ENCODE assay signal across 26 cellular contexts in the genomic region with DNA sequence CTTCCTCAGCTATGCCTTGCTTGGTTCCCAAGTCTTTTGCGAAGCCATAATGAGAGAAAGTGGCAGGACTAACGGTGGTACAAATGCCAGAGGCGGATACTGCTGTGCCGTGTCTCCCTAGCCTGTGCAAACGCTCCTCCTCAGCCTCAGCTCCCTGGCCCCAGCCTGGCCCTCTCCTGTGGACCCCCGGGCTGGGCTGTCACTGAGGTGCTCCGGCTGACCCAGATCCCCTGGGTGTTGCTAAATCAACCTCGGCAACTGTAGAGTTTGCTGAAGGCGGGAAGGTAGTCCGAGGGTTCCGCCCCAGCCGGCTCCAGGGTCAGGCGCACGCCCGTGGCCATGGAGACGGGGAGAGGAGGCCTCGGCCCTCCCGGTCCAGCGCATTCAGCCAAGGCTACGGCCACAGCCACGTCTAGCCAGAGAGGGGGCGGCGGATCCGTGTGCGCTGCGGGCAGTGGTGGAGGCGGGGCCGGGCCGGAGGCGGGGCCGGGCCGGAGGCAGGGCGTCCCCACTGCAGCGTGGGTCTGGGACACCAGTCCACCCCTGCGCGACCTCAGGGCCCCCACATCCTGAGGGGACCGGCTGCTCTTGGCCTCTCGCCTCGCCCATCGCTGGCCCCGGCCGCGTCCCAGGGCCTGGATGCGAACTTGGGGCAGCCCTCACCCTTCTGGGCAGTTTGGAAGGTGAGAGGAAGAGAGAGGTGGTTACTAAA. TPM values are rescaled to one million over a fixed set of nuclear protein-coding genes. Genes with fewer than 3 reads are reported as not detected.
DNase-seq lines count a peak whose midpoint lies in the region; ATAC-seq and TF ChIP-seq lines count a peak whose summit lies in the region.
"Had no signal": no experiment of that assay in that cellular context is flagged by ENCODE, and none has a peak within 500 bp of the region (broad histone marks: within the 10 kb centered on the region; RNA-seq: fewer than 3 reads in every experiment).

No MANE protein-coding gene starts in this region.

- no peaks in the 10 kb centered on the region for H3K9me3 ChIP-seq in body of pancreas
- peaks cover 0 to 6% (median 0%) of the 10 kb centered on the region in 12 donors for H3K9me3 ChIP-seq in heart left ventricle
- H3K9me3 ChIP-seq in neuronal stem cell (replicated peaks in 1 of 2; ENCODE audit: control insufficient read depth in 2 of 2, insufficient read depth in 1 of 2, low read depth in 1 of 2, low read length in 2 of 2) = peaks cover 0 to 31% of the 10 kb centered on the region in 2 donors
- no peaks in the 10 kb centered on the region for H3K9me3 ChIP-seq in thoracic aorta
- H3K9me3 ChIP-seq: tibial artery had no signal

- no peak overlapping the region for H4K8ac ChIP-seq in neuronal stem cell (ENCODE audit: low read depth, low read length)

- intact Hi-C loops in body of pancreas (cut with DNase I) = no loop called here
- intact Hi-C loops in heart left ventricle (cut with DNase I) = no loop called here

- H3K4me2 ChIP-seq in neuronal stem cell (ENCODE audit: insufficient read depth, low read length, poor library complexity, severe bottlenecking) = no peak overlapping the region
- H3K4me2 ChIP-seq: BLaER1, hepatocyte had no signal

- no peak overlapping the region for H3K4ac ChIP-seq in neuronal stem cell (ENCODE audit: low read length)

- peak; percentile 38 for ATAC-seq in body of pancreas
- ATAC-seq in heart left ventricle = peak in 3 of 4 donors; percentile 67 to 80 (median 76)
- no peak for ATAC-seq in thoracic aorta (ENCODE audit: insufficient number of reproducible peaks, low FRiP score, low read depth)
- no peak for ATAC-seq in GM18873 (IDR thresholded peaks at IDR 0.05; ENCODE audit: low FRiP score, unreplicated experiment)
- ATAC-seq: activated CD8-positive, alpha-beta T cell treated with anti-CD3 and anti-CD28 coated beads, Interleukin-2, amount 10 ng/mL, durations not matched to agents 7 days and 5 days; stimulated activated naive CD8-positive, alpha-beta T cell treated with anti-CD3 and anti-CD28 coated beads, Interleukin-15, Interleukin-2, amounts not matched to agents 100 U/mL and 50 U/mL, for 24 hours had no signal

- no peak overlapping the region for H2AFZ ChIP-seq in neuronal stem cell (ENCODE audit: low read length)
- H2AFZ ChIP-seq: hepatocyte had no signal

- H4K91ac ChIP-seq in neuronal stem cell (ENCODE audit: low read depth, low read length, poor library complexity) = no peak overlapping the region

- no peak overlapping the region for H3K27ac ChIP-seq in body of pancreas
- H3K27ac ChIP-seq in heart left ventricle = peak overlapping the region in 4 of 12 donors; percentile 46 to 78 (median 70)
- H3K27ac ChIP-seq in neuronal stem cell (replicated peaks; ENCODE audit: low read length) = no peak overlapping the region
- H3K27ac ChIP-seq in thoracic aorta = no peak overlapping the region
- H3K27ac ChIP-seq: BLaER1, esophagus squamous epithelium, hepatocyte, tibial artery had no signal

- TF ChIP-seq POLR2A in body of pancreas (IDR thresholded peaks at IDR 0.05) (no peak), heart left ventricle (IDR thresholded peaks at IDR 0.05) (no peak)

- H3K4me3 ChIP-seq in body of pancreas (no peak overlapping the region), heart left ventricle (peak overlapping the region in 3 of 12 donors; percentile 3 to 13 (median 8)), neuronal stem cell (ENCODE audit: low read length in 2 of 2) (no peak overlapping the region), thoracic aorta (peak overlapping the region; percentile 55)
- H3K4me3 ChIP-seq: BLaER1, hepatocyte had no signal

- WGBS in body of pancreas, 2 donors = 20 to 51% methylated on average over 11 to 43 of the region's 44 CpGs
- WGBS in heart left ventricle, 4 donors = 24 to 38% (median 26%) methylated on average over 28 to 44 of the region's 44 CpGs
- no CpG with 5 or more reads among the region's 44 CpGs for WGBS in neuronal stem cell (ENCODE audit: extremely low coverage in 2 of 2, insufficient read length in 2 of 2, insufficient replicate concordance in 1 of 2), 2 donors

- no peak for TF ChIP-seq CTCF in body of pancreas (IDR thresholded peaks at IDR 0.05)
- TF ChIP-seq CTCF in heart left ventricle (IDR thresholded peaks at IDR 0.05) = no peak
- no peak for TF ChIP-seq CTCF in thoracic aorta (IDR thresholded peaks at IDR 0.05)

- no peak overlapping the region for H2BK5ac ChIP-seq in neuronal stem cell (ENCODE audit: low read length)

- H3K27me3 ChIP-seq in body of pancreas (no peaks in the 10 kb centered on the region), heart left ventricle (peaks cover 0 to 39% (median 7%) of the 10 kb centered on the region in 9 donors), neuronal stem cell (ENCODE audit: control insufficient read depth in 3 of 3, insufficient read depth in 3 of 3, low read depth in 1 of 3, low read length in 3 of 3) (no peaks in the 10 kb centered on the region), thoracic aorta (replicated peaks; ENCODE audit: insufficient read depth) (no peaks in the 10 kb centered on the region)
- H3K27me3 ChIP-seq: ascending aorta, BLaER1, hepatocyte had no signal

- no peak overlapping the region for H2BK15ac ChIP-seq in neuronal stem cell (ENCODE audit: low read length)

- no peak overlapping the region for H2BK120ac ChIP-seq in neuronal stem cell (ENCODE audit: low read depth, low read length)

- H3K9ac ChIP-seq in neuronal stem cell (ENCODE audit: low read depth, low read length, poor library complexity) = peak overlapping the region; percentile 21
- H3K9ac ChIP-seq: BLaER1 had no signal

- DNase-seq in body of pancreas (no peak), heart left ventricle (peak in 4 of 5 donors; percentile 48 to 68 (median 52)), neuronal stem cell (ENCODE audit: low spot score) (no peak), thoracic aorta (ENCODE audit: low spot score) (no peak), NOMO-1 (lab: John Stamatoyannopoulos, UW; ENCODE audit: unreplicated experiment in 2 of 2) (no peak), NOMO-1 treated with DMSO at 0.1 percent for 48 hours (lab: John Stamatoyannopoulos, UW; ENCODE audit: unreplicated experiment) (no peak)
- DNase-seq: activated CD8-positive, alpha-beta T cell treated with anti-CD3 and anti-CD28 coated beads, Interleukin-2, amount 10 ng/mL, durations not matched to agents 7 days and 5 days; activated naive CD8-positive, alpha-beta T cell treated with anti-CD3 and anti-CD28 coated beads for 36 hours; central memory CD4-positive, alpha-beta T cell; DMS53; endodermal cell; esophagus squamous epithelium; foreskin melanocyte; HCEC 1CT; KBM-7; MM.1S; NCI-H1417; NCI-H446; OCI-M1; stimulated activated CD4-positive, alpha-beta T cell treated with anti-CD3 and anti-CD28 coated beads, Interleukin-15, amount 100 ng/mL, for 24 hours; stimulated activated naive CD8-positive, alpha-beta T cell treated with anti-CD3 and anti-CD28 coated beads, Interleukin-15, Interleukin-2, amounts not matched to agents 100 U/mL and 50 U/mL, for 24 hours had no signal

- no peak overlapping the region for H2AK5ac ChIP-seq in neuronal stem cell (ENCODE audit: low read depth, low read length)

- H3K36me3 ChIP-seq in body of pancreas (replicated peaks in 1 of 2; ENCODE audit: insufficient read depth in 1 of 2, low read depth in 2 of 2) = no peaks in the 10 kb centered on the region
- no peaks in the 10 kb centered on the region for H3K36me3 ChIP-seq in heart left ventricle
- H3K36me3 ChIP-seq in neuronal stem cell (replicated peaks in 1 of 2; ENCODE audit: control insufficient read depth in 2 of 2, insufficient read depth in 2 of 2, low read length in 2 of 2) = no peaks in the 10 kb centered on the region
- no peaks in the 10 kb centered on the region for H3K36me3 ChIP-seq in thoracic aorta
- H3K36me3 ChIP-seq: ascending aorta, BLaER1, esophagus squamous epithelium, tibial artery had no signal

- no peak overlapping the region for H3K18ac ChIP-seq in neuronal stem cell (ENCODE audit: low read length)

- no peak overlapping the region for H3K23ac ChIP-seq in neuronal stem cell (ENCODE audit: low read depth, low read length, poor library complexity)

- H3K4me1 ChIP-seq in body of pancreas (no peaks in the 10 kb centered on the region), heart left ventricle (peaks cover 0 to 12% (median 0%) of the 10 kb centered on the region in 12 donors), neuronal stem cell (ENCODE audit: control insufficient read depth in 2 of 2, insufficient read depth in 1 of 2, low read depth in 1 of 2, low read length in 2 of 2) (no peaks in the 10 kb centered on the region), thoracic aorta (ENCODE audit: control insufficient read depth in 1 of 2, low read depth in 2 of 2) (no peaks in the 10 kb centered on the region)
- H3K4me1 ChIP-seq: BLaER1 had no signal

- H3K79me1 ChIP-seq in neuronal stem cell (ENCODE audit: low read depth, low read length) = no peaks in the 10 kb centered on the region

- no peak overlapping the region for H3K14ac ChIP-seq in neuronal stem cell (ENCODE audit: low read length)

- H2BK12ac ChIP-seq in neuronal stem cell (ENCODE audit: low read length) = no peak overlapping the region

RNA-seq across cellular contexts. Expression of a gene that starts 16.4 kb away (rescaled TPM):
- total RNA-seq in body of pancreas = under 1 TPM; under 0.01 to 0.99 TPM
- total RNA-seq in heart left ventricle = under 1 TPM in 6 of 9 donors, not detected in 3; 0.07 to 0.24 (median 0.15) TPM
- under 1 TPM; 0.04 to 0.06 TPM for polyA plus RNA-seq in heart left ventricle
- polyA plus RNA-seq in neuronal stem cell (2013, experiment 1 of 2) = not detected
- not detected for polyA plus RNA-seq in neuronal stem cell (2013, experiment 2 of 2)
- not detected for total RNA-seq in thoracic aorta
- total RNA-seq: endodermal cell, hepatocyte had no signal
- polyA plus RNA-seq: hepatocyte had no signal

Comparison
In these comparisons a context has a peak if more than half of its experiments do, and no peak if none do; other contexts are left out.
1. ATAC-seq: peak in body of pancreas (single experiment) and heart left ventricle (3 of 4); none in thoracic aorta (single experiment) and GM18873 (single experiment).
2. DNase-seq: peak in heart left ventricle (4 of 5); none in body of pancreas (0 of 4), neuronal stem cell (single experiment), thoracic aorta (single experiment), NOMO-1 (0 of 2) and NOMO-1 treated with DMSO at 0.1 percent for 48 hours (single experiment).